Comparison of ENCODE assay signal across 8 cellular contexts in the genomic region with DNA sequence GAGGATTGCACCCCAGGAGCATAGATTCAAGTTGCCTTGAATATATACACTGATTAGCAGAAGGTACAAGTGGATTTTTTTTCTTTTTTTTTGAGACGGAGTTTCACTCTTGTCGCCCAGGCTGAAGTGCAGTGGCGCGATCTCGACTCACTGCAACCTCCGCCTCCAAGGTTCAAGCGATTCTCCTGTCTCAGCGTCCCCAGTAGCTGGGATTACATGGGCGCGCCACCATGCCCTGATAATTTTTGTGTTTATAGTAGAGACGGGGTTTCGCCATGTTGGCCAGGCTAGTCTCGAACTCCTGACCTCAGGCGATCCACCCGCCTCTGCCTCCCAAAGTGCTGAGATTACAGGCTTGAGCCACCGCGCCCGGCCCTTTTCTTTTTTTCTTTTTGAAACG. TPM values are rescaled to one million over a fixed set of nuclear protein-coding genes. Genes with fewer than 3 reads are reported as not detected.
DNase-seq lines count a peak whose midpoint lies in the region; FAIRE-seq and TF ChIP-seq lines count a peak whose summit lies in the region.
"Not testable (repeated sequence)": the region's sequence is repeated elsewhere in the genome, so short reads cannot be mapped to it uniquely, and the experiment has no call there.

No MANE protein-coding gene starts in this region.

- not testable (repeated sequence) for H3K23ac ChIP-seq in neuronal stem cell (ENCODE audit: low read depth, low read length, poor library complexity)

- not testable (repeated sequence) for TF ChIP-seq CTCF in BJ (IDR thresholded peaks at IDR 0.05; ENCODE audit: insufficient read depth, low read depth, low read length); astrocyte (IDR thresholded peaks at IDR 0.05; ENCODE audit: insufficient read depth, low read depth, low read length); kidney epithelial cell (IDR thresholded peaks at IDR 0.05; ENCODE audit: insufficient read depth, low read length, poor library complexity, severe bottlenecking)

- not testable (repeated sequence) for H3K18ac ChIP-seq in neuronal stem cell (ENCODE audit: low read length)

- peaks cover 24% of the 10 kb centered on the region for H4K20me1 ChIP-seq in astrocyte (ENCODE audit: insufficient read depth, low read length)

- H3K27me3 ChIP-seq in BJ (ENCODE audit: control insufficient read depth, insufficient read depth, low read length); HUES6 (ENCODE audit: control insufficient read depth, insufficient read depth, low read length); astrocyte (ENCODE audit: insufficient read depth, low read length); kidney epithelial cell (ENCODE audit: control insufficient read depth, insufficient read depth, low read length); neuronal stem cell (ENCODE audit: control insufficient read depth in 3 of 3, insufficient read depth in 3 of 3, low read depth in 1 of 3, low read length in 3 of 3): not testable (repeated sequence)

- DNase-seq in BJ (ENCODE audit: low read depth); T-helper 2 cell treated with Interferon-gamma antibody and Interleukin-4, amounts not matched to agents 5 μg/mL and 100 μg/mL, for 36 hours (ENCODE audit: low spot score); astrocyte (ENCODE audit: low read depth); epithelial cell of prostate (ENCODE audit: low read depth, low spot score); kidney epithelial cell (ENCODE audit: low read depth); neuronal stem cell (ENCODE audit: low spot score); substantia nigra (lab: John Stamatoyannopoulos, UW): not testable (repeated sequence)

- H3K4me3 Mint-ChIP-seq in T-helper 2 cell treated with Interferon-gamma antibody and Interleukin-4, amounts not matched to agents 5 μg/mL and 100 μg/mL, for 36 hours = peak overlapping the region; percentile 95
- H3K4me3 Mint-ChIP-seq in astrocyte (ENCODE audit: unreplicated experiment) = peak overlapping the region; percentile 98

- H2AFZ ChIP-seq in astrocyte (ENCODE audit: low read depth, low read length) = peak overlapping the region; percentile 86
- peak overlapping the region; percentile 97 for H2AFZ ChIP-seq in neuronal stem cell (ENCODE audit: low read length)

- peak overlapping the region; percentile 94 for H3K4me3 ChIP-seq in BJ (ENCODE audit: low read depth, low read length)
- H3K4me3 ChIP-seq in HUES6 (ENCODE audit: low read depth, low read length) = peak overlapping the region; percentile 93
- H3K4me3 ChIP-seq in astrocyte (ENCODE audit: insufficient read depth, low read depth, low read length) = peak overlapping the region; percentile 97
- H3K4me3 ChIP-seq in kidney epithelial cell (ENCODE audit: low read depth, low read length) = peak overlapping the region; percentile 78
- peak overlapping the region in 1 of 2 donors; percentile 96 for H3K4me3 ChIP-seq in neuronal stem cell (ENCODE audit: low read length in 2 of 2)

- CTCF ChIA-PET in BJ (lab: Yijun Ruan, JAX) = interaction anchor here (0.7 to 3.0 kb wide), 2 partner anchors 31 to 128 kb away, joined by 3 to 8 read pairs; no protein-coding TSS in a partner anchor

- H4K8ac ChIP-seq in neuronal stem cell (ENCODE audit: low read depth, low read length) = not testable (repeated sequence)

- H3K9ac ChIP-seq in HUES6 (ENCODE audit: low read length) (peak overlapping the region; percentile 65), astrocyte (ENCODE audit: low read length) (peak overlapping the region; percentile 99)
- H3K9ac ChIP-seq in neuronal stem cell (ENCODE audit: low read depth, low read length, poor library complexity) = not testable (repeated sequence)

- H3K36me3 Mint-ChIP-seq in T-helper 2 cell treated with Interferon-gamma antibody and Interleukin-4, amounts not matched to agents 5 μg/mL and 100 μg/mL, for 36 hours (ENCODE audit: low read depth); astrocyte (ENCODE audit: low read depth, unreplicated experiment): not testable (repeated sequence)

- H2AK5ac ChIP-seq in neuronal stem cell (ENCODE audit: low read depth, low read length) = not testable (repeated sequence)

- H3K27ac Mint-ChIP-seq in T-helper 2 cell treated with Interferon-gamma antibody and Interleukin-4, amounts not matched to agents 5 μg/mL and 100 μg/mL, for 36 hours = peak overlapping the region; percentile 98
- H3K27ac Mint-ChIP-seq in astrocyte (ENCODE audit: unreplicated experiment) = peak overlapping the region; percentile 98

- peak overlapping the region; percentile 77 for H3K27ac ChIP-seq in HUES6 (ENCODE audit: low read depth, low read length)
- peak overlapping the region; percentile 95 for H3K27ac ChIP-seq in astrocyte (ENCODE audit: low read depth, low read length)
- H3K27ac ChIP-seq in epithelial cell of prostate = peak overlapping the region; percentile 79
- peak overlapping the region; percentile 92 for H3K27ac ChIP-seq in neuronal stem cell (replicated peaks; ENCODE audit: low read length)
- peak overlapping the region; percentile 94 for H3K27ac ChIP-seq in substantia nigra (ENCODE audit: low read depth, low read length, poor library complexity, severe bottlenecking)

- no CpG with 5 or more reads among the region's 19 CpGs for WGBS in neuronal stem cell (ENCODE audit: extremely low coverage in 2 of 2, insufficient read length in 2 of 2, insufficient replicate concordance in 1 of 2), 2 donors

- not testable (repeated sequence) for FAIRE-seq in astrocyte (lab: Jason Lieb, UNC)

- POLR2A ChIA-PET in BJ (lab: Charles Lee) = interaction anchor here (0.6 kb wide), 1 partner anchor 128 kb away, joined by 4 read pairs; no protein-coding TSS in a partner anchor

- H3K36me3 ChIP-seq in BJ (ENCODE audit: control insufficient read depth, insufficient read depth, low read length); HUES6 (ENCODE audit: control insufficient read depth, insufficient read depth, low read length); astrocyte (ENCODE audit: insufficient read depth, low read length); kidney epithelial cell (ENCODE audit: control insufficient read depth, insufficient read depth, low read length): not testable (repeated sequence)
- peaks cover 0 to 18% of the 10 kb centered on the region in 2 donors for H3K36me3 ChIP-seq in neuronal stem cell (replicated peaks in 1 of 2; ENCODE audit: control insufficient read depth in 2 of 2, insufficient read depth in 2 of 2, low read length in 2 of 2)

- H4K91ac ChIP-seq in neuronal stem cell (ENCODE audit: low read depth, low read length, poor library complexity) = not testable (repeated sequence)

- not testable (repeated sequence) for H3K4ac ChIP-seq in neuronal stem cell (ENCODE audit: low read length)

- peaks cover 41% of the 10 kb centered on the region for H3K79me2 ChIP-seq in astrocyte (ENCODE audit: insufficient read depth, low read length)

- peaks cover 31% of the 10 kb centered on the region for H3K4me1 Mint-ChIP-seq in T-helper 2 cell treated with Interferon-gamma antibody and Interleukin-4, amounts not matched to agents 5 μg/mL and 100 μg/mL, for 36 hours (ENCODE audit: low read depth)
- not testable (repeated sequence) for H3K4me1 Mint-ChIP-seq in astrocyte (ENCODE audit: low read depth, unreplicated experiment)

- not testable (repeated sequence) for H3K4me1 ChIP-seq in HUES6 (ENCODE audit: control insufficient read depth, insufficient read depth, low read length); astrocyte (ENCODE audit: insufficient read depth, low read length)
- H3K4me1 ChIP-seq in neuronal stem cell (ENCODE audit: control insufficient read depth in 2 of 2, insufficient read depth in 1 of 2, low read depth in 1 of 2, low read length in 2 of 2) = peaks cover 2 to 13% of the 10 kb centered on the region in 2 donors

- H3K14ac ChIP-seq in neuronal stem cell (ENCODE audit: low read length) = not testable (repeated sequence)

- not testable (repeated sequence) for H2BK12ac ChIP-seq in neuronal stem cell (ENCODE audit: low read length)

- H2BK15ac ChIP-seq in neuronal stem cell (ENCODE audit: low read length) = not testable (repeated sequence)

- H2BK120ac ChIP-seq in neuronal stem cell (ENCODE audit: low read depth, low read length) = not testable (repeated sequence)

- H3K9me3 ChIP-seq in HUES6 (ENCODE audit: control insufficient read depth, insufficient read depth, low read depth, low read length); astrocyte (ENCODE audit: insufficient read depth, low read depth, low read length); neuronal stem cell (replicated peaks in 1 of 2; ENCODE audit: control insufficient read depth in 2 of 2, insufficient read depth in 1 of 2, low read depth in 1 of 2, low read length in 2 of 2): not testable (repeated sequence)

- not testable (repeated sequence) for H3K9me3 Mint-ChIP-seq in T-helper 2 cell treated with Interferon-gamma antibody and Interleukin-4, amounts not matched to agents 5 μg/mL and 100 μg/mL, for 36 hours; astrocyte (ENCODE audit: unreplicated experiment)

- not testable (repeated sequence) for H3K79me1 ChIP-seq in neuronal stem cell (ENCODE audit: low read depth, low read length)

- H2BK5ac ChIP-seq in neuronal stem cell (ENCODE audit: low read length) = not testable (repeated sequence)

- H3K27me3 Mint-ChIP-seq in T-helper 2 cell treated with Interferon-gamma antibody and Interleukin-4, amounts not matched to agents 5 μg/mL and 100 μg/mL, for 36 hours (ENCODE audit: low read depth); astrocyte (ENCODE audit: low read depth, unreplicated experiment): not testable (repeated sequence)

- peak overlapping the region; percentile 85 for H3K4me2 ChIP-seq in astrocyte (ENCODE audit: low read length)
- peak overlapping the region; percentile 71 for H3K4me2 ChIP-seq in neuronal stem cell (ENCODE audit: insufficient read depth, low read length, poor library complexity, severe bottlenecking)

RNA-seq across cellular contexts. Expression of a gene that starts 0.8 kb away (rescaled TPM):
- polyA plus RNA-seq in BJ (2011; rRNA removed) = 22.4 and 34.0 TPM in 2 replicates
- polyA minus RNA-seq in BJ (2011; rRNA and poly(A)+ RNA removed) = 29.9 and 61.3 TPM in 2 replicates
- total RNA-seq in astrocyte = 24.9 and 25.0 TPM in 2 replicates
- total RNA-seq in kidney epithelial cell = 15.6 and 21.0 TPM in 2 replicates
- 36.1 TPM for polyA plus RNA-seq in neuronal stem cell (2013, experiment 1 of 2)
- 33.8 TPM for polyA plus RNA-seq in neuronal stem cell (2013, experiment 2 of 2)
